ENCODE assay signal across 2 cellular contexts in genomic region chr3:46426476-46426875, GRCh38. TPM values are rescaled to one million over a fixed set of nuclear protein-coding genes. Genes with fewer than 3 reads are reported as not detected.
"Had no signal": no experiment of that assay in that cellular context is flagged by ENCODE, and none has a peak within 500 bp of the region (broad histone marks: within the 10 kb centered on the region; RNA-seq: fewer than 3 reads in every experiment).

No MANE protein-coding gene starts in this region.

RNA-seq across cellular contexts. Expression of gene LTF, which starts 38.2 kb away (rescaled TPM):
- polyA plus RNA-seq: immature natural killer cell; naive thymus-derived CD8-positive, alpha-beta T cell had no signal
